Comparison of ENCODE assay signal across 8 cellular contexts in the genomic region with DNA sequence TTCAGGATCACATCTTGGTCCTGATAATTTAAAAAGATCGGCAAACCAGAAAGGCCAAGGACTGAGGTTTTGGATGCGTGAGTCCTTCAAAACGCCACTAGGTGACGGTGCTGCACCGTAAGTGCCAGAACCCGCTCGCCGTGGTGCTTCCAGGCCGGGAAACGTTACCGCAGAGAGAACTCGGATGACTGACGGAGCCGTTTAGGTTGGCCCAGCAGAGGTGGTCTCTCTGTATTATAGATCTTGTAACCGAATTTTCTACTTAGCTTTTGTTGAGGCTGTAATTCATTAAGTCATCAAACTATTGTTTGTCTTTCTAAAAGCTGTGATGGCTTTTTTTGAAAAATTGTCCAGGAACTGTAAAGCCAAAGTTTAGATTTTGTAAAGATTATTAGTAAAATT.
DNase-seq lines count a peak whose midpoint lies in the region; ATAC-seq lines count a peak whose summit lies in the region.

No MANE protein-coding gene starts in this region.

- DNase-seq in NK-92 treated with Interleukin-12 subunit alpha and Interleukin-12 subunit beta, amount 100 ng/mL, for 24 hours (lab: John Stamatoyannopoulos, UW), result peak; percentile 6
- DNase-seq in NK-92 (lab: John Stamatoyannopoulos, UW; ENCODE audit: unreplicated experiment) (no peak), NCI-H345 (lab: John Stamatoyannopoulos, UW) (peak; percentile 81), left kidney (ENCODE audit: low read depth, low spot score) (peak; percentile 85)
- DNase-seq in central memory CD8-positive, alpha-beta T cell (ENCODE audit: low spot score in 2 of 2), result peak; percentile 19 to 25
- peak; percentile 47 to 49 for DNase-seq in stimulated activated CD4-positive, alpha-beta T cell treated with anti-CD3 and anti-CD28 coated beads, Interleukin-4, amount 100 ng/mL, for 4 hours

- H3K4me1 Mint-ChIP-seq in central memory CD8-positive, alpha-beta T cell, result no peaks in the 10 kb centered on the region

- peak; percentile 80 for ATAC-seq in HG03066 (IDR thresholded peaks at IDR 0.05; ENCODE audit: low read depth, unreplicated experiment)
- peak; percentile 58 to 61 for ATAC-seq in activated CD4-positive, CD25-positive, alpha-beta regulatory T cell treated with anti-CD3 and anti-CD28 coated beads, Interleukin-2, amount 50 U/mL, for 24 hours
- ATAC-seq in central memory CD8-positive, alpha-beta T cell (replicated peaks; ENCODE audit: extremely low read depth, poor library complexity, severe bottlenecking), result peak; percentile 62

- peaks cover 52% of the 10 kb centered on the region for H3K27me3 Mint-ChIP-seq in central memory CD8-positive, alpha-beta T cell

- H3K4me3 Mint-ChIP-seq in central memory CD8-positive, alpha-beta T cell, result no peak overlapping the region

- no peaks in the 10 kb centered on the region for H3K9me3 Mint-ChIP-seq in central memory CD8-positive, alpha-beta T cell

- H3K27ac Mint-ChIP-seq in central memory CD8-positive, alpha-beta T cell (ENCODE audit: low read depth), result no peak overlapping the region

- H3K36me3 Mint-ChIP-seq in central memory CD8-positive, alpha-beta T cell (ENCODE audit: insufficient read depth), result no peaks in the 10 kb centered on the region
